ENCODE assay signal across 8 cellular contexts in the genomic region with DNA sequence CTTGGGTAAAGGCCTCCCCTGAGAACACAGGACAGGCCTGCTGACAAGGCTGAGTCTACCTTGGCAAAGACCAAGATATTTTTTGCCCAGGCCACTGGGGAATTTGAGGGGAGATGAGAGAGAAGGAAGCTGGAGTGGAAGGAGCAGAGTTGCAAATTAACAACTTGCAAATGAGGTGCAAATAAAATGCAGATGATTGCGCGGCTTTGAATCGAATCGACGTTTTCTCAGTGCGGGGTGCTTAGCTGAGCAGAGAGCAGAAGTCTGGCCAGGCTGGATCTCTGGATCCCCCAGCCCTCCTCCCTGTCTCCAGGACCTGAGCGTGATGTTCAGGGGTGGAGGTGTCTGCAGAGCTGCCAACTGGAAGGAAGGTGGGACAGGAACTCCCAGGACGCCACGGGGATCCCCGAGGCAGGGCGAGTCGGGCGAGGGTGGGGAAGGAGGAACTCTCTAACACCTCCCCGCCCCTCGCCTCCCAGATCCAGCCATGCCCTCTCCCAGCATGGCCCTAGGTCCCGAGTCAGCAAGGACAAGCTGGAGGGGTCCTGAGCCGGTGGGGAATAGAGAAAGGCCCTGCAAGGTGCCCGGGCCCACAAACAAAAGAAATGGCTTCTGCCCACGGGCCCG. TPM values are rescaled to one million over a fixed set of nuclear protein-coding genes. Genes with fewer than 3 reads are reported as not detected.
A peak's percentile ranks its signal among the peaks of the same experiment; 100 is the strongest.
DNase-seq lines count a peak whose midpoint lies in the region; ATAC-seq and TF ChIP-seq lines count a peak whose summit lies in the region.

No MANE protein-coding gene starts in this region.

- 18% methylated on average over 7 of the region's 20 CpGs for WGBS in suprapubic skin

- no peak for TF ChIP-seq EP300 in suprapubic skin (IDR thresholded peaks at IDR 0.05)

- ATAC-seq in GM18517 (IDR thresholded peaks at IDR 0.05; ENCODE audit: unreplicated experiment), result peak; percentile 16
- ATAC-seq in HG03432 (IDR thresholded peaks at IDR 0.05; ENCODE audit: unreplicated experiment), result peak; percentile 24
- peak; percentile 13 for ATAC-seq in left lobe of liver

- no peaks in the 10 kb centered on the region for H3K27me3 ChIP-seq in suprapubic skin

- TF ChIP-seq CTCF in astrocyte of the spinal cord (IDR thresholded peaks at IDR 0.05; ENCODE audit: low read depth, low read length) (no peak), suprapubic skin (IDR thresholded peaks at IDR 0.05) (no peak)

- no peak for TF ChIP-seq POLR2A in suprapubic skin (IDR thresholded peaks at IDR 0.05)

- peak overlapping the region; percentile 45 for H3K4me3 ChIP-seq in astrocyte of the spinal cord (ENCODE audit: low read depth, low read length)
- peak overlapping the region; percentile 57 for H3K4me3 ChIP-seq in suprapubic skin

- H3K4me1 ChIP-seq in suprapubic skin, result peaks cover 17% of the 10 kb centered on the region

- no peak for DNase-seq in astrocyte of the spinal cord (ENCODE audit: low read depth, low spot score)
- no peak for DNase-seq in left lobe of liver (ENCODE audit: low spot score)
- DNase-seq in suprapubic skin (ENCODE audit: low spot score in 2 of 2), result no peak
- DNase-seq in DMS114 treated with DMSO at 0.1 percent for 48 hours (lab: John Stamatoyannopoulos, UW; ENCODE audit: unreplicated experiment), result no peak
- DNase-seq in cortex of kidney (lab: John Stamatoyannopoulos, UW), result no peak
- no peak for DNase-seq in UCSD-AML1 (lab: John Stamatoyannopoulos, UW; ENCODE audit: unreplicated experiment)

- peak overlapping the region; percentile 74 for H3K27ac ChIP-seq in suprapubic skin

- in situ Hi-C loops in astrocyte of the spinal cord (cut with HindIII; ENCODE audit: low sequenced_read_pairs), result no loop called here

- H3K9me3 ChIP-seq in suprapubic skin, result no peaks in the 10 kb centered on the region

- H3K36me3 ChIP-seq in suprapubic skin, result no peaks in the 10 kb centered on the region

RNA-seq across cellular contexts. Expression of a gene that starts 0.5 kb away (rescaled TPM):
- 2.0 TPM for total RNA-seq in left lobe of liver
- 10 to 100 TPM in 1 of 4 donors, 1 to 10 TPM in 3; 5.9 to 11.2 (median 7.7) TPM for total RNA-seq in suprapubic skin

RNA-seq across cellular contexts. Expression of a gene that starts 20.1 kb away (rescaled TPM):
- total RNA-seq in left lobe of liver (0.40 TPM), suprapubic skin (not detected)

RNA-seq across cellular contexts. Expression of a gene that starts 42.8 kb away (rescaled TPM):
- total RNA-seq in left lobe of liver (590 TPM), suprapubic skin (10 to 100 TPM in 3 of 4 donors, 1 to 10 TPM in 1; 9.2 to 25.1 (median 14.4) TPM)

Comparison
In these comparisons a context has a peak if more than half of its experiments do, and no peak if none do; other contexts are left out.
1. RNA of a gene that starts 42.8 kb away (total RNA-seq): 590 TPM in left lobe of liver (single experiment); 9.2 to 25.1 TPM in suprapubic skin; every median in the first group is over 10 times any median in the second.
2. Peak in every context shown above with its lines, with median percentiles within 50 percentile points of each other: ATAC-seq.